Comparison of ENCODE assay signal across 35 cellular contexts in the genomic region with DNA sequence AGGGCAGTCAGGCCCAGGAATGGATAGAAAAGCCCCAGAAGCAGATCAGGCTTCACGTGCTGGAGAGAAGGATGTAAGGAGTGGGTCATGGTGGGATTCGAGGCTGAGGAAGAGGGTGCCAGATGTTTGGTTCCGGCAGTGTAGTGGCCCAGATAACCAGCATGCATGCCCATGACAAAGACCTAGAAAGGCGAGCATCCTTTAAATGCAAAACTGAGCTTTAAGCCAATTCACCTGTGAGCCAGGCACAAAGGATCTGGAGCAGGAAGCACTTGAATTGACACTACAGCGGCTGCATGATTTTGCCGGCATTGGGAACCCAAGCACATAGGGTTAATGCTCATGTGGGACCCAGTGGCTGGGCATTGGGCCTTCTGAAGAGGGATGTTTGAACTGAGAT.
"Had no signal": no experiment of that assay in that cellular context is flagged by ENCODE, and none has a peak within 500 bp of the region (broad histone marks: within the 10 kb centered on the region; RNA-seq: fewer than 3 reads in every experiment).

No MANE protein-coding gene starts in this region.

- H3K36me3 ChIP-seq: adrenal gland, brain microvascular endothelial cell, breast epithelium had no signal

- H3K36me3 Mint-ChIP-seq: activated CD8-positive, alpha-beta memory T cell treated with anti-CD3 and anti-CD28 coated beads, Interleukin-2, amount 10 ng/mL, durations not matched to agents 7 days and 5 days; activated naive CD4-positive, alpha-beta T cell treated with anti-CD3 and anti-CD28 coated beads, Interleukin-2, amount 50 U/mL, for 72 hours; activated naive CD8-positive, alpha-beta T cell treated with anti-CD3 and anti-CD28 coated beads for 36 hours had no signal

- H3K9me3 Mint-ChIP-seq: activated CD4-positive, alpha-beta memory T cell treated with anti-CD3 and anti-CD28 coated beads, Interleukin-2, amount 10 ng/mL, durations not matched to agents 7 days and 5 days; activated CD4-positive, alpha-beta T cell treated with anti-CD3 and anti-CD28 coated beads, Interleukin-2, amount 10 ng/mL, durations not matched to agents 7 days and 5 days; activated naive CD4-positive, alpha-beta T cell treated with anti-CD3 and anti-CD28 coated beads for 36 hours; activated naive CD4-positive, alpha-beta T cell treated with anti-CD3 and anti-CD28 coated beads, Interleukin-2, amount 50 U/mL, for 72 hours; activated naive CD8-positive, alpha-beta T cell treated with anti-CD3 and anti-CD28 coated beads for 36 hours; activated T-cell treated with anti-CD3 and anti-CD28 coated beads, Interleukin-2, amount 50 U/mL, for 24 hours; activated T-helper 2 cell treated with anti-CD3 and anti-CD28 coated beads, Interferon-gamma antibody, Interleukin-2, Interleukin-4, amounts not matched to agents 10 μg/mL and 5 μg/mL and 100 μg/mL, durations not matched to agents 14 hours and 24 hours and 36 hours; T-helper 1 cell treated with Interleukin-12 subunit alpha and Interleukin-12 subunit beta and Interleukin-4 antibody, amounts not matched to agents 30 μg/mL and 1 μg/mL, for 36 hours; T-helper 2 cell treated with Interferon-gamma antibody and Interleukin-4, amounts not matched to agents 5 μg/mL and 100 μg/mL, for 36 hours had no signal

- DNase-seq: activated CD4-positive, alpha-beta memory T cell treated with anti-CD3 and anti-CD28 coated beads, Interleukin-2, amount 10 ng/mL, durations not matched to agents 7 days and 5 days; activated CD4-positive, alpha-beta T cell treated with anti-CD3 and anti-CD28 coated beads for 1 hour; activated CD4-positive, alpha-beta T cell treated with anti-CD3 and anti-CD28 coated beads for 36 hours; activated CD4-positive, alpha-beta T cell treated with anti-CD3 and anti-CD28 coated beads for 48 hours; activated CD4-positive, alpha-beta T cell treated with anti-CD3 and anti-CD28 coated beads, Interleukin-2, amount 10 ng/mL, durations not matched to agents 7 days and 5 days; activated CD4-positive, alpha-beta T cell treated with anti-CD3 and anti-CD28 coated beads, Interleukin-2, amount 50 U/mL, for 48 hours; activated CD4-positive, CD25-positive, alpha-beta regulatory T cell; activated CD8-positive, alpha-beta memory T cell treated with anti-CD3 and anti-CD28 coated beads for 24 hours; activated CD8-positive, alpha-beta memory T cell treated with anti-CD3 and anti-CD28 coated beads, Interleukin-2, amount 10 ng/mL, durations not matched to agents 7 days and 5 days; activated CD8-positive, alpha-beta memory T cell treated with anti-CD3 and anti-CD28 coated beads, Interleukin-2, amount 50 U/mL, for 48 hours; activated CD8-positive, alpha-beta T cell treated with anti-CD3 and anti-CD28 coated beads, Interleukin-2, amount 10 ng/mL, durations not matched to agents 7 days and 5 days; activated effector memory CD4-positive, alpha-beta T cell treated with Interleukin-2 at 50 U/mL for 16 hours; activated gamma-delta T cell; activated naive CD4-positive, alpha-beta T cell; activated naive CD4-positive, alpha-beta T cell treated with anti-CD3 and anti-CD28 coated beads for 36 hours; activated naive CD4-positive, alpha-beta T cell treated with anti-CD3 and anti-CD28 coated beads, Interleukin-2, amount 50 U/mL, for 16 hours; activated naive CD8-positive, alpha-beta T cell treated with anti-CD3 and anti-CD28 coated beads for 36 hours; activated T-cell treated with anti-CD3 and anti-CD28 coated beads, Interleukin-2, amount 50 U/mL, for 24 hours; activated T-cell treated with anti-CD3 and anti-CD28 coated beads, Interleukin-2, amount 50 U/mL, for 48 hours; adrenal gland; amniotic stem cell; aorta; body of pancreas; brain microvascular endothelial cell; central memory CD4-positive, alpha-beta T cell; T-helper 1 cell; T-helper 2 cell; T-helper 9 cell had no signal

- H3K4me1 Mint-ChIP-seq: activated CD4-positive, alpha-beta memory T cell treated with anti-CD3 and anti-CD28 coated beads, Interleukin-2, amount 10 ng/mL, durations not matched to agents 7 days and 5 days; activated CD4-positive, alpha-beta T cell treated with anti-CD3 and anti-CD28 coated beads for 36 hours; activated CD4-positive, alpha-beta T cell treated with anti-CD3 and anti-CD28 coated beads, Interleukin-2, amount 10 ng/mL, durations not matched to agents 7 days and 5 days; activated CD8-positive, alpha-beta memory T cell treated with anti-CD3 and anti-CD28 coated beads, Interleukin-2, amount 10 ng/mL, durations not matched to agents 7 days and 5 days; activated naive CD8-positive, alpha-beta T cell treated with anti-CD3 and anti-CD28 coated beads for 36 hours had no signal

- H3K4me3 Mint-ChIP-seq: activated CD4-positive, alpha-beta memory T cell treated with anti-CD3 and anti-CD28 coated beads, Interleukin-2, amount 10 ng/mL, durations not matched to agents 7 days and 5 days; activated CD4-positive, alpha-beta T cell treated with anti-CD3 and anti-CD28 coated beads for 36 hours; activated CD4-positive, alpha-beta T cell treated with anti-CD3 and anti-CD28 coated beads, Interleukin-2, amount 10 ng/mL, durations not matched to agents 7 days and 5 days; activated CD8-positive, alpha-beta memory T cell treated with anti-CD3 and anti-CD28 coated beads, Interleukin-2, amount 10 ng/mL, durations not matched to agents 7 days and 5 days; activated CD8-positive, alpha-beta T cell treated with anti-CD3 and anti-CD28 coated beads, Interleukin-2, amount 10 ng/mL, durations not matched to agents 7 days and 5 days; activated naive CD4-positive, alpha-beta T cell treated with anti-CD3 and anti-CD28 coated beads for 36 hours; activated naive CD8-positive, alpha-beta T cell treated with anti-CD3 and anti-CD28 coated beads for 36 hours; activated T-cell treated with anti-CD3 and anti-CD28 coated beads, Interleukin-2, amount 50 U/mL, for 24 hours; T-helper 1 cell treated with Interleukin-12 subunit alpha and Interleukin-12 subunit beta and Interleukin-4 antibody, amounts not matched to agents 30 μg/mL and 1 μg/mL, for 36 hours; T-helper 2 cell treated with Interferon-gamma antibody and Interleukin-4, amounts not matched to agents 5 μg/mL and 100 μg/mL, for 36 hours had no signal

- H3K4me3 ChIP-seq: adrenal gland, body of pancreas, breast epithelium had no signal

- H3K27me3 ChIP-seq: adrenal gland, body of pancreas, brain microvascular endothelial cell, breast epithelium had no signal

- H3K9me3 ChIP-seq: adrenal gland, body of pancreas, breast epithelium had no signal

- H3K4me1 ChIP-seq: adrenal gland, body of pancreas, breast epithelium had no signal

- H3K27ac Mint-ChIP-seq: activated CD4-positive, alpha-beta memory T cell treated with anti-CD3 and anti-CD28 coated beads, Interleukin-2, amount 10 ng/mL, durations not matched to agents 7 days and 5 days; activated CD4-positive, alpha-beta T cell treated with anti-CD3 and anti-CD28 coated beads for 36 hours; activated CD4-positive, alpha-beta T cell treated with anti-CD3 and anti-CD28 coated beads, Interleukin-2, amount 10 ng/mL, durations not matched to agents 7 days and 5 days; activated CD8-positive, alpha-beta memory T cell treated with anti-CD3 and anti-CD28 coated beads, Interleukin-2, amount 10 ng/mL, durations not matched to agents 7 days and 5 days; activated CD8-positive, alpha-beta T cell treated with anti-CD3 and anti-CD28 coated beads, Interleukin-2, amount 10 ng/mL, durations not matched to agents 7 days and 5 days; activated naive CD4-positive, alpha-beta T cell treated with anti-CD3 and anti-CD28 coated beads for 36 hours; activated naive CD4-positive, alpha-beta T cell treated with anti-CD3 and anti-CD28 coated beads, Interleukin-2, amount 50 U/mL, for 72 hours; activated naive CD8-positive, alpha-beta T cell treated with anti-CD3 and anti-CD28 coated beads for 36 hours; activated T-cell treated with anti-CD3 and anti-CD28 coated beads, Interleukin-2, amount 50 U/mL, for 24 hours; activated T-helper 2 cell treated with anti-CD3 and anti-CD28 coated beads, Interferon-gamma antibody, Interleukin-2, Interleukin-4, amounts not matched to agents 10 μg/mL and 5 μg/mL and 100 μg/mL, durations not matched to agents 14 hours and 24 hours and 36 hours; T-helper 1 cell treated with Interleukin-12 subunit alpha and Interleukin-12 subunit beta and Interleukin-4 antibody, amounts not matched to agents 30 μg/mL and 1 μg/mL, for 36 hours; T-helper 2 cell treated with Interferon-gamma antibody and Interleukin-4, amounts not matched to agents 5 μg/mL and 100 μg/mL, for 36 hours had no signal

- H3K27ac ChIP-seq: adrenal gland, body of pancreas, brain microvascular endothelial cell, breast epithelium, VCaP had no signal

- ATAC-seq: activated CD4-positive, alpha-beta T cell treated with anti-CD3 and anti-CD28 coated beads for 36 hours; activated CD4-positive, CD25-positive, alpha-beta regulatory T cell treated with anti-CD3 and anti-CD28 coated beads, Interleukin-2, amount 50 U/mL, for 24 hours; activated CD8-positive, alpha-beta memory T cell treated with anti-CD3 and anti-CD28 coated beads, Interleukin-2, amount 10 ng/mL, durations not matched to agents 7 days and 5 days; activated CD8-positive, alpha-beta T cell treated with anti-CD3 and anti-CD28 coated beads, Interleukin-2, amount 10 ng/mL, durations not matched to agents 7 days and 5 days; activated naive CD4-positive, alpha-beta T cell treated with anti-CD3 and anti-CD28 coated beads, Interleukin-2, amount 50 U/mL, for 72 hours; body of pancreas had no signal
